ENCODE assay signal across 27 cellular contexts in the genomic region with DNA sequence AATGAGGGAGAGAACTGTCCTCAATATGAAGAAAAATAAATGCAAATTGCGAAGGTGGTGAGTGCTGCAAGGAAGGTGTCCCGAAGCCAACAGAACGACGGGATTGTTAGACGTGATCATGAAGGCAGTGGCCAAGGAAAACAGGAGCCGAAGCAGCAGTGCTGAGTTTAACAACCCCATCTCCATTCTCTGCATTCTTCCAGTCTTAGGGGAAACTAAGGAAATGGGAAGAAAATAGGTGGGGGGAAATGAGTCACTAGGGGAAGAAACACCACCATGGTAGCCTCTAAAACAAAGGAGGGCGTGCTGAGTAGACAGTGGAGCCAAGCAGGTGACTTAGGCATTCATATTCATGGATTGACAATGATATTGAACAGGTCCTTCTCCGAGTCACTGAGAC.
A peak's percentile ranks its signal among the peaks of the same experiment; 100 is the strongest.
DNase-seq lines count a peak whose midpoint lies in the region; ATAC-seq, FAIRE-seq and TF ChIP-seq lines count a peak whose summit lies in the region.
"Had no signal": no experiment of that assay in that cellular context is flagged by ENCODE, and none has a peak within 500 bp of the region (broad histone marks: within the 10 kb centered on the region; RNA-seq: fewer than 3 reads in every experiment).

No MANE protein-coding gene starts in this region.

- WGBS in H1 (ENCODE audit: extremely low coverage in 1 of 2, insufficient coverage in 1 of 2, insufficient read length in 1 of 2, insufficient replicate concordance in 2 of 2, low coverage in 1 of 2, low lambda C conversion rate in 2 of 2, missing lambda C conversion rate in 1 of 2), 2 experiments: 95% methylated on average over 8 of the region's 8 CpGs; no CpG with 5 or more reads in 1 of the 2 experiments
- WGBS in trophoblast cell (ENCODE audit: extremely low coverage, insufficient coverage, insufficient read length): no CpG with 5 or more reads among the region's 8 CpGs
- 62 to 90% (median 68%) methylated on average over 8 of the region's 8 CpGs for WGBS in adrenal gland, 4 donors

- no peaks in the 10 kb centered on the region for H3K9me3 Mint-ChIP-seq in Calu3 (ENCODE audit: low read depth, unreplicated experiment)
- H3K9me3 Mint-ChIP-seq in activated CD8-positive, alpha-beta memory T cell treated with anti-CD3 and anti-CD28 coated beads, Interleukin-2, amount 10 ng/mL, durations not matched to agents 7 days and 5 days (ENCODE audit: low read depth): no peaks in the 10 kb centered on the region
- H3K9me3 Mint-ChIP-seq: CD4-positive, alpha-beta T cell; CD8-positive, alpha-beta memory T cell; HFFc6 had no signal

- H3K4me3 ChIP-seq in OCI-LY3 (ENCODE audit: low read length) (no peak overlapping the region), H1 (ENCODE audit: extremely low read depth in 1 of 4, insufficient read depth in 2 of 4, low read depth in 3 of 4, low read length in 4 of 4) (no peak overlapping the region), trophoblast cell (ENCODE audit: low read depth, low read length) (no peak overlapping the region), tibial artery (no peak overlapping the region), adrenal gland (no peak overlapping the region)
- H3K4me3 ChIP-seq: A549; BLaER1 treated with 17β-estradiol and CSF1 and Interleukin-3, amounts not matched to agents 10 nM and 100 nM; GM12878; GM23248; HAP-1 had no signal

- H2AK5ac ChIP-seq in H1 (ENCODE audit: low read depth, low read length) (no peak overlapping the region), trophoblast cell (ENCODE audit: low read length) (peak overlapping the region; percentile 56)

- BruUV-seq in Calu3 (replicated peaks; lab: Mats Ljungman, UMichigan): no TSS peak

- POLR2A ChIA-PET in H1 (lab: Charles Lee; ENCODE audit: partially characterized antibody): no interaction called here

- peak overlapping the region; percentile 32 for H3K27ac Mint-ChIP-seq in Calu3 (ENCODE audit: unreplicated experiment)
- no peak overlapping the region for H3K27ac Mint-ChIP-seq in activated CD8-positive, alpha-beta memory T cell treated with anti-CD3 and anti-CD28 coated beads, Interleukin-2, amount 10 ng/mL, durations not matched to agents 7 days and 5 days
- H3K27ac Mint-ChIP-seq: CD14-positive monocyte; CD4-positive, alpha-beta T cell; CD8-positive, alpha-beta memory T cell; HFFc6 had no signal

- no peak for TF ChIP-seq RAD21 in H1 (IDR thresholded peaks at IDR 0.05 in 1 of 2, conservative IDR thresholded peaks at IDR 0.05 in 1 of 2; ENCODE audit: low read depth in 2 of 2, low read length in 2 of 2)

- no peak overlapping the region for H3K56ac ChIP-seq in H1 (replicated peaks; ENCODE audit: insufficient read length, low read depth, low read length)

- H2BK12ac ChIP-seq in H1 (ENCODE audit: low read depth, low read length) (peak overlapping the region; percentile 5; the same call in 1 of the 2 replicates), trophoblast cell (ENCODE audit: low read length) (peak overlapping the region; percentile 89)

- no peak overlapping the region for H3K4me3 Mint-ChIP-seq in Calu3 (ENCODE audit: low read depth, unreplicated experiment)
- H3K4me3 Mint-ChIP-seq in activated CD8-positive, alpha-beta memory T cell treated with anti-CD3 and anti-CD28 coated beads, Interleukin-2, amount 10 ng/mL, durations not matched to agents 7 days and 5 days: no peak overlapping the region
- H3K4me3 Mint-ChIP-seq: CD14-positive monocyte; CD4-positive, alpha-beta T cell; CD8-positive, alpha-beta memory T cell; HFFc6 had no signal

- H3K36me3 Mint-ChIP-seq in Calu3 (ENCODE audit: insufficient read depth, unreplicated experiment): no peaks in the 10 kb centered on the region
- H3K36me3 Mint-ChIP-seq in activated CD8-positive, alpha-beta memory T cell treated with anti-CD3 and anti-CD28 coated beads, Interleukin-2, amount 10 ng/mL, durations not matched to agents 7 days and 5 days: no peaks in the 10 kb centered on the region
- H3K36me3 Mint-ChIP-seq: CD14-positive monocyte; CD8-positive, alpha-beta memory T cell had no signal

- TF ChIP-seq EP300 in H1 (IDR thresholded peaks at IDR 0.05; ENCODE audit: borderline replicate concordance in 1 of 2, low read depth in 2 of 2, low read length in 2 of 2): no peak

- H4K5ac ChIP-seq in H1 (ENCODE audit: insufficient read length, low read depth, low read length): no peak overlapping the region

- H3K36me3 ChIP-seq in OCI-LY3 (replicated peaks; ENCODE audit: low read depth, low read length): peaks cover 31% of the 10 kb centered on the region
- no peaks in the 10 kb centered on the region for H3K36me3 ChIP-seq in H1 (ENCODE audit: control insufficient read depth in 2 of 4, insufficient read depth in 4 of 4, low read length in 3 of 4)
- H3K36me3 ChIP-seq in trophoblast cell (ENCODE audit: control insufficient read depth in 1 of 2, insufficient read depth in 2 of 2, low read length in 2 of 2): no peaks in the 10 kb centered on the region
- H3K36me3 ChIP-seq in tibial artery: no peaks in the 10 kb centered on the region
- no peaks in the 10 kb centered on the region for H3K36me3 ChIP-seq in adrenal gland (replicated peaks in 1 of 2)
- H3K36me3 ChIP-seq: BE2C; BLaER1 treated with 17β-estradiol and CSF1 and Interleukin-3, amounts not matched to agents 10 nM and 100 nM; HAP-1 had no signal

- no peak for FAIRE-seq in H1 (lab: Jason Lieb, UNC)
- FAIRE-seq: A549, GM12878, GM19239, H54 had no signal

- H3K4ac ChIP-seq in H1 (replicated peaks; ENCODE audit: insufficient read length, low read depth, low read length): no peak overlapping the region
- H3K4ac ChIP-seq in trophoblast cell (ENCODE audit: low read depth, low read length): no peak overlapping the region

- no peak overlapping the region for H2BK15ac ChIP-seq in H1 (ENCODE audit: low read length)

- TF ChIP-seq POLR2A in H1 (IDR thresholded peaks at IDR 0.05; ENCODE audit: control extremely low read depth in 1 of 2, low read depth in 2 of 2, low read length in 2 of 2) (no peak), adrenal gland (IDR thresholded peaks at IDR 0.05) (no peak)

- no peak overlapping the region for H2BK20ac ChIP-seq in H1 (ENCODE audit: low read length)

- H3K18ac ChIP-seq in H1 (ENCODE audit: extremely low read depth, low read length) (no peak overlapping the region), trophoblast cell (ENCODE audit: low read length) (peak overlapping the region; percentile 48)

- no peak overlapping the region for H2AFZ ChIP-seq in OCI-LY3 (ENCODE audit: low read depth, low read length)
- H2AFZ ChIP-seq in H1 (ENCODE audit: low read length): peak overlapping the region; percentile 67; the same call in 1 of the 2 replicates
- H2AFZ ChIP-seq in trophoblast cell (ENCODE audit: insufficient read depth, low read length, poor library complexity): no peak overlapping the region
- H2AFZ ChIP-seq: GM23248 had no signal

- no peak overlapping the region for H3K4me2 ChIP-seq in OCI-LY3 (ENCODE audit: low read length)
- no peak overlapping the region for H3K4me2 ChIP-seq in H1 (ENCODE audit: insufficient read depth in 1 of 2, low read depth in 2 of 2, low read length in 2 of 2)
- no peak overlapping the region for H3K4me2 ChIP-seq in trophoblast cell (ENCODE audit: low read length)
- H3K4me2 ChIP-seq: A549; BLaER1 treated with 17β-estradiol and CSF1 and Interleukin-3, amounts not matched to agents 10 nM and 100 nM had no signal

- H3K4me1 Mint-ChIP-seq in Calu3 (ENCODE audit: low read depth, unreplicated experiment): peaks cover 15% of the 10 kb centered on the region
- H3K4me1 Mint-ChIP-seq in activated CD8-positive, alpha-beta memory T cell treated with anti-CD3 and anti-CD28 coated beads, Interleukin-2, amount 10 ng/mL, durations not matched to agents 7 days and 5 days: no peaks in the 10 kb centered on the region
- H3K4me1 Mint-ChIP-seq: CD14-positive monocyte; CD8-positive, alpha-beta memory T cell had no signal

- H4K20me1 ChIP-seq in OCI-LY3 (ENCODE audit: insufficient read depth, low read length) (no peaks in the 10 kb centered on the region), H1 (replicated peaks in 1 of 2; ENCODE audit: control insufficient read depth in 1 of 2, insufficient read depth in 2 of 2, low read length in 2 of 2) (no peaks in the 10 kb centered on the region)
- H4K20me1 ChIP-seq: BLaER1 treated with 17β-estradiol and CSF1 and Interleukin-3, amounts not matched to agents 10 nM and 100 nM had no signal

- H3K23me2 ChIP-seq in H1 (ENCODE audit: low read depth, low read length): no peaks in the 10 kb centered on the region

- CTCF ChIA-PET in Calu3 (lab: Charles Lee) (no interaction called here), H1 (lab: Charles Lee; ENCODE audit: partially characterized antibody) (no interaction called here)
- CTCF ChIA-PET in activated CD8-positive, alpha-beta memory T cell treated with anti-CD3 and anti-CD28 coated beads, Interleukin-2, amount 10 ng/mL, durations not matched to agents 7 days and 5 days (lab: Charles Lee): no interaction called here

- H3K27ac ChIP-seq in OCI-LY3 (ENCODE audit: low read length): peak overlapping the region; percentile 94; the same call in 1 of the 2 replicates
- H3K27ac ChIP-seq in H1 (ENCODE audit: low read depth, low read length): no peak overlapping the region
- H3K27ac ChIP-seq in trophoblast cell (ENCODE audit: low read depth, low read length): peak overlapping the region; percentile 7
- no peak overlapping the region for H3K27ac ChIP-seq in tibial artery
- H3K27ac ChIP-seq in adrenal gland: no peak overlapping the region
- H3K27ac ChIP-seq: A549; BLaER1 treated with 17β-estradiol and CSF1 and Interleukin-3, amounts not matched to agents 10 nM and 100 nM; GM23248 had no signal

- H2BK5ac ChIP-seq in H1 (ENCODE audit: low read depth, low read length) (no peak overlapping the region), trophoblast cell (ENCODE audit: low read depth, low read length, poor library complexity) (peak overlapping the region; percentile 47)

- H3K14ac ChIP-seq in H1 (ENCODE audit: insufficient read length): no peak overlapping the region
- H3K14ac ChIP-seq in trophoblast cell (ENCODE audit: low read length): peak overlapping the region; percentile 80

- H4K12ac ChIP-seq in trophoblast cell (ENCODE audit: low read depth, low read length): no peak overlapping the region

- DNase-seq in Calu3 (no peak), H1 (ENCODE audit: low read depth in 1 of 2, low spot score in 2 of 2) (no peak), trophoblast cell (no peak), tibial artery (no peak), adrenal gland (no peak), DMS 273 (lab: John Stamatoyannopoulos, UW; ENCODE audit: unreplicated experiment) (no peak)
- no peak for DNase-seq in activated CD8-positive, alpha-beta memory T cell treated with anti-CD3 and anti-CD28 coated beads, Interleukin-2, amount 10 ng/mL, durations not matched to agents 7 days and 5 days
- DNase-seq: 8988T; ACHN; AML-193; BE2C; CD4-positive, alpha-beta T cell; CD8-positive, alpha-beta memory T cell; DMS153; DMS79; EL; GDM1; GM23248; HFFc6 had no signal

- no peaks in the 10 kb centered on the region for H3K27me3 Mint-ChIP-seq in Calu3 (ENCODE audit: unreplicated experiment)
- no peaks in the 10 kb centered on the region for H3K27me3 Mint-ChIP-seq in activated CD8-positive, alpha-beta memory T cell treated with anti-CD3 and anti-CD28 coated beads, Interleukin-2, amount 10 ng/mL, durations not matched to agents 7 days and 5 days
- H3K27me3 Mint-ChIP-seq: CD4-positive, alpha-beta T cell had no signal

- intact Hi-C loops in Calu3 (cut with micrococcal nuclease; ENCODE audit: unreplicated experiment): no loop called here
- intact Hi-C loops in tibial artery (cut with DNase I; ENCODE audit: low total_unique reads): no loop called here
- intact Hi-C loops in adrenal gland (cut with DNase I): no loop called here

- H3K9me3 ChIP-seq in OCI-LY3 (ENCODE audit: insufficient read depth, low read length): no peaks in the 10 kb centered on the region; the same call in 1 of the 2 replicates
- H3K9me3 ChIP-seq in H1 (ENCODE audit: insufficient read depth in 2 of 2, low read depth in 1 of 2, low read length in 1 of 2): no peaks in the 10 kb centered on the region
- peaks cover 2% of the 10 kb centered on the region for H3K9me3 ChIP-seq in trophoblast cell (ENCODE audit: insufficient read depth, low read depth, low read length)
- no peaks in the 10 kb centered on the region for H3K9me3 ChIP-seq in tibial artery
- H3K9me3 ChIP-seq in adrenal gland (replicated peaks in 1 of 3): no peaks in the 10 kb centered on the region
- H3K9me3 ChIP-seq: A549, BE2C, HAP-1 had no signal

- H4K8ac ChIP-seq in H1 (ENCODE audit: extremely low read depth, insufficient read depth, low read length) (no peak overlapping the region), trophoblast cell (ENCODE audit: low read depth, low read length) (peak overlapping the region; percentile 81)

- H4K91ac ChIP-seq in H1 (replicated peaks; ENCODE audit: insufficient read length, low read length) (no peak overlapping the region), trophoblast cell (ENCODE audit: low read depth, low read length) (peak overlapping the region; percentile 70)

- H3K9ac ChIP-seq in OCI-LY3 (ENCODE audit: low read length) (no peak overlapping the region), H1 (replicated peaks in 1 of 4; ENCODE audit: extremely low read depth in 1 of 4, low read depth in 3 of 4, low read length in 3 of 4) (no peak overlapping the region), trophoblast cell (ENCODE audit: low read length) (no peak overlapping the region)
- H3K9ac ChIP-seq: BLaER1 treated with 17β-estradiol and CSF1 and Interleukin-3, amounts not matched to agents 10 nM and 100 nM; GM23248 had no signal

- H3K79me2 ChIP-seq in OCI-LY3 (ENCODE audit: low read length) (no peaks in the 10 kb centered on the region), H1 (ENCODE audit: control insufficient read depth in 1 of 2, insufficient read depth in 2 of 2, low read length in 2 of 2) (no peaks in the 10 kb centered on the region), trophoblast cell (ENCODE audit: control insufficient read depth, insufficient read depth, low read length, poor library complexity) (peaks cover 2% of the 10 kb centered on the region)

- H3K79me1 ChIP-seq in H1 (ENCODE audit: low read depth, low read length) (no peaks in the 10 kb centered on the region), trophoblast cell (ENCODE audit: low read length) (peaks cover 9% of the 10 kb centered on the region)

- no peak for ATAC-seq in activated CD8-positive, alpha-beta memory T cell treated with anti-CD3 and anti-CD28 coated beads, Interleukin-2, amount 10 ng/mL, durations not matched to agents 7 days and 5 days
- ATAC-seq: A549, GM12878 had no signal

- H3K27me3 ChIP-seq in OCI-LY3 (ENCODE audit: low read depth, low read length) (no peaks in the 10 kb centered on the region), H1 (replicated peaks in 1 of 4; ENCODE audit: control insufficient read depth in 3 of 4, extremely low read depth in 1 of 4, insufficient read depth in 3 of 4, low read length in 3 of 4) (no peaks in the 10 kb centered on the region), trophoblast cell (ENCODE audit: insufficient read depth, low read length) (no peaks in the 10 kb centered on the region), tibial artery (no peaks in the 10 kb centered on the region), adrenal gland (no peaks in the 10 kb centered on the region)
- H3K27me3 ChIP-seq: BE2C; BLaER1 treated with 17β-estradiol and CSF1 and Interleukin-3, amounts not matched to agents 10 nM and 100 nM had no signal

- H3K23ac ChIP-seq in H1 (ENCODE audit: insufficient read length): no peak overlapping the region
- no peak overlapping the region for H3K23ac ChIP-seq in trophoblast cell (ENCODE audit: low read length)

- no peak for TF ChIP-seq CTCF in Calu3 (IDR thresholded peaks at IDR 0.05; ENCODE audit: unreplicated experiment)
- TF ChIP-seq CTCF in OCI-LY3 (IDR thresholded peaks at IDR 0.05; ENCODE audit: low read depth, low read length): no peak
- no peak for TF ChIP-seq CTCF in H1 (IDR thresholded peaks at IDR 0.05; ENCODE audit: control extremely low read depth in 1 of 3, insufficient read depth in 1 of 3, low read depth in 1 of 3, low read length in 3 of 3)
- no peak for TF ChIP-seq CTCF in tibial artery (IDR thresholded peaks at IDR 0.05)
- TF ChIP-seq CTCF in adrenal gland (IDR thresholded peaks at IDR 0.05): no peak

- H2BK120ac ChIP-seq in H1 (replicated peaks; ENCODE audit: low read depth, low read length) (no peak overlapping the region), trophoblast cell (ENCODE audit: insufficient read depth, low read length, poor library complexity) (peak overlapping the region; percentile 64)

- H3K4me1 ChIP-seq in OCI-LY3 (ENCODE audit: low read length) (peaks cover 47% of the 10 kb centered on the region), H1 (replicated peaks in 1 of 4; ENCODE audit: control insufficient read depth in 3 of 4, insufficient read depth in 4 of 4, low read length in 3 of 4) (peaks cover 0 to 6% (median 0%) of the 10 kb centered on the region in 4 experiments; a peak in 3 of 7 replicates), trophoblast cell (ENCODE audit: control insufficient read depth in 1 of 2, insufficient read depth in 2 of 2, low read length in 2 of 2) (peaks cover 7 to 14% of the 10 kb centered on the region in 2 experiments), tibial artery (peaks cover 0 to 19% (median 0%) of the 10 kb centered on the region in 4 donors), adrenal gland (replicated peaks in 1 of 2) (no peaks in the 10 kb centered on the region)
- H3K4me1 ChIP-seq: A549; BE2C; BLaER1 treated with 17β-estradiol and CSF1 and Interleukin-3, amounts not matched to agents 10 nM and 100 nM; HAP-1 had no signal

Comparison
In these comparisons a context has a peak if more than half of its experiments do, and no peak if none do; other contexts are left out.
1. H3K27ac ChIP-seq: peak in OCI-LY3 (single experiment) and trophoblast cell (single experiment); none in H1 (single experiment), tibial artery (0 of 2) and adrenal gland (0 of 5).